ENCODE assay signal across 5 cellular contexts in genomic region chr7:71372991-71373390, GRCh38.
"Had no signal": no experiment of that assay in that cellular context is flagged by ENCODE, and none has a peak within 500 bp of the region (broad histone marks: within the 10 kb centered on the region; RNA-seq: fewer than 3 reads in every experiment).

No MANE protein-coding gene starts in this region.

- H3K4me2 ChIP-seq: GM23338 had no signal

- H3K4me3 ChIP-seq: GM23338, HAP-1, K562 had no signal

- H3K4me1 Mint-ChIP-seq: GM23338 had no signal

- H3K4me1 ChIP-seq: HAP-1 had no signal

- DNase-seq: HFFc6, IMR-90 had no signal

- H2AFZ ChIP-seq: GM23338 had no signal

- H3K36me3 ChIP-seq: HAP-1 had no signal

- H3K4me3 Mint-ChIP-seq: GM23338, HFFc6 had no signal

- H3K9me3 ChIP-seq: HAP-1 had no signal

- H3K27ac Mint-ChIP-seq: GM23338, HFFc6 had no signal
